Comparison of ENCODE assay signal across 12 cellular contexts in the genomic region with DNA sequence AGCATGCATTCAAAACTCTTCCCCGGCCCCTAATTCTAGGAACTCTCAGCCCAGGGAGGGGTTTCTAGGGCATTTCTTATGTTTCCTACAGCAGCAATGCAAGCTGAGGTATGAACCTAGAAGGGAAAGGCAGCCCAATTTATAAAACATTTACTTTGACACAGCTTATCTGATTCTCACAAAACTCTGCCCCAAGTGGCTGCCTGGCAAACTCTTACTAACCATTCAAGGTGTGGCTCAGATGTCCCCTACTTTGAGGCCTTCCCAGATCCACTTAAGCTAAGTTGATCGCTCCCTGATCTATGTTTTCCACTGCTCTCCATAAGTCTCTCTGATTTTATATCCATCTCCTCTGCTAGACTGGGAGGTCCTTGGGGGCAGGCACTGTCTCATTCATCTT. TPM values are rescaled to one million over a fixed set of nuclear protein-coding genes. Genes with fewer than 3 reads are reported as not detected.
A peak's percentile ranks its signal among the peaks of the same experiment; 100 is the strongest.
DNase-seq lines count a peak whose midpoint lies in the region; ATAC-seq, FAIRE-seq and TF ChIP-seq lines count a peak whose summit lies in the region.
"Had no signal": no experiment of that assay in that cellular context is flagged by ENCODE, and none has a peak within 500 bp of the region (broad histone marks: within the 10 kb centered on the region; RNA-seq: fewer than 3 reads in every experiment).

No MANE protein-coding gene starts in this region.

- H3K27me3 Mint-ChIP-seq in CD14-positive monocyte (ENCODE audit: low read depth in 3 of 3) (no peaks in the 10 kb centered on the region), WTC11 (ENCODE audit: low read depth) (no peaks in the 10 kb centered on the region)
- no peaks in the 10 kb centered on the region for H3K27me3 Mint-ChIP-seq in stimulated activated naive B cell treated with anti-CD40 and anti-IgM and Interleukin-4, amounts not matched to agents 10 μg/mL and 1 μg/mL and 100 μg/mL, for 72 hours

- H3K4me1 Mint-ChIP-seq in CD14-positive monocyte: peaks cover 56% of the 10 kb centered on the region
- peaks cover 14% of the 10 kb centered on the region for H3K4me1 Mint-ChIP-seq in WTC11
- H3K4me1 Mint-ChIP-seq in stimulated activated naive B cell treated with anti-CD40 and anti-IgM and Interleukin-4, amounts not matched to agents 10 μg/mL and 1 μg/mL and 100 μg/mL, for 72 hours: peaks cover 38 to 58% of the 10 kb centered on the region in 2 donors

- H3K4me3 Mint-ChIP-seq in CD14-positive monocyte (no peak overlapping the region), WTC11 (no peak overlapping the region)
- no peak overlapping the region for H3K4me3 Mint-ChIP-seq in stimulated activated naive B cell treated with anti-CD40 and anti-IgM and Interleukin-4, amounts not matched to agents 10 μg/mL and 1 μg/mL and 100 μg/mL, for 72 hours

- POLR2A ChIA-PET in WTC11 (lab: Charles Lee): interaction anchor here (0.7 kb wide), 1 partner anchor 37 kb away, joined by 3 read pairs; a partner anchor contains a TSS

- FAIRE-seq in frontal cortex (lab: Jason Lieb, UNC): no peak

- peak; percentile 22 for TF ChIP-seq CTCF in CD14-positive monocyte (IDR thresholded peaks at IDR 0.05)
- TF ChIP-seq CTCF in GM20000 (IDR thresholded peaks at IDR 0.05; ENCODE audit: extremely low read depth, missing control alignments): peak; percentile 20
- TF ChIP-seq CTCF in WTC11 (IDR thresholded peaks at IDR 0.05): no peak

- ATAC-seq in WTC11: peak; percentile 38
- ATAC-seq in stimulated activated naive B cell treated with anti-CD40 and anti-IgM and Interleukin-4, amounts not matched to agents 10 μg/mL and 1 μg/mL and 100 μg/mL, for 72 hours (replicated peaks): no peak
- ATAC-seq in HG02938 (IDR thresholded peaks at IDR 0.05; ENCODE audit: unreplicated experiment): no peak
- no peak for ATAC-seq in HG02885 (IDR thresholded peaks at IDR 0.05; ENCODE audit: poor library complexity, unreplicated experiment)

- H3K9me3 Mint-ChIP-seq in CD14-positive monocyte (peaks cover 0 to 1% (median 0%) of the 10 kb centered on the region in 7 donors), WTC11 (no peaks in the 10 kb centered on the region)
- no peaks in the 10 kb centered on the region for H3K9me3 Mint-ChIP-seq in stimulated activated naive B cell treated with anti-CD40 and anti-IgM and Interleukin-4, amounts not matched to agents 10 μg/mL and 1 μg/mL and 100 μg/mL, for 72 hours

- peak overlapping the region in 2 of 7 donors; percentile 33 to 60 for H3K27ac Mint-ChIP-seq in CD14-positive monocyte
- H3K27ac Mint-ChIP-seq in WTC11: peak overlapping the region; percentile 54; the same call in 1 of the 2 replicates
- no peak overlapping the region for H3K27ac Mint-ChIP-seq in stimulated activated naive B cell treated with anti-CD40 and anti-IgM and Interleukin-4, amounts not matched to agents 10 μg/mL and 1 μg/mL and 100 μg/mL, for 72 hours

- CTCF ChIA-PET in WTC11 (lab: Charles Lee): interaction anchor here (0.6 to 3.3 kb wide), 15 partner anchors 9 to 612 kb away, joined by 3 to 22 read pairs (median 5); a partner anchor contains a TSS

- intact Hi-C loops in CD14-positive monocyte (cut with micrococcal nuclease): loop anchor here in 1 of 2 donors (10.0 kb wide), 1 partner anchor 54 kb away; no protein-coding TSS in a partner anchor

- DNase-seq in CD14-positive monocyte (ENCODE audit: low spot score): no peak
- DNase-seq in GM20000 (ENCODE audit: low spot score): no peak
- DNase-seq in WTC11 (ENCODE audit: low spot score): no peak
- DNase-seq in iPS-NIHi11 (ENCODE audit: low spot score): peak; percentile 45
- no peak for DNase-seq in stimulated activated naive B cell treated with anti-CD40 and anti-IgM and Interleukin-4, amounts not matched to agents 10 μg/mL and 1 μg/mL and 100 μg/mL, for 72 hours
- DNase-seq in frontal cortex (ENCODE audit: low spot score in 2 of 2): no peak
- DNase-seq: activated naive CD4-positive, alpha-beta T cell; DMS79 treated with DMSO at 0.1 percent for 48 hours; hippocampal formation; spleen had no signal

- peaks cover 17 to 26% of the 10 kb centered on the region in 2 donors for H3K36me3 Mint-ChIP-seq in CD14-positive monocyte
- H3K36me3 Mint-ChIP-seq in WTC11: no peaks in the 10 kb centered on the region
- peaks cover 21 to 44% of the 10 kb centered on the region in 2 donors for H3K36me3 Mint-ChIP-seq in stimulated activated naive B cell treated with anti-CD40 and anti-IgM and Interleukin-4, amounts not matched to agents 10 μg/mL and 1 μg/mL and 100 μg/mL, for 72 hours

TF ChIP-seq in WTC11, 78 proteins besides CTCF, POLR2A, EP300 and RAD21:
- TF ChIP-seq, protein P1, sequence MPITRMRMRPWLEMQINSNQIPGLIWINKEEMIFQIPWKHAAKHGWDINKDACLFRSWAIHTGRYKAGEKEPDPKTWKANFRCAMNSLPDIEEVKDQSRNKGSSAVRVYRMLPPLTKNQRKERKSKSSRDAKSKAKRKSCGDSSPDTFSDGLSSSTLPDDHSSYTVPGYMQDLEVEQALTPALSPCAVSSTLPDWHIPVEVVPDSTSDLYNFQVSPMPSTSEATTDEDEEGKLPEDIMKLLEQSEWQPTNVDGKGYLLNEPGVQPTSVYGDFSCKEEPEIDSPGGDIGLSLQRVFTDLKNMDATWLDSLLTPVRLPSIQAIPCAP (CRISPR knock-in tag; IDR thresholded peaks at IDR 0.05): no peak
- no peak for TF ChIP-seq ETV6 (CRISPR knock-in tag; IDR thresholded peaks at IDR 0.05)
- no peak for TF ChIP-seq ESRRA (CRISPR knock-in tag; IDR thresholded peaks at IDR 0.05; ENCODE audit: borderline replicate concordance)
- no peak for TF ChIP-seq TEAD1 (CRISPR knock-in tag; IDR thresholded peaks at IDR 0.05)
- no peak for TF ChIP-seq CREB1 (CRISPR knock-in tag; IDR thresholded peaks at IDR 0.05)
- TF ChIP-seq, protein P2, sequence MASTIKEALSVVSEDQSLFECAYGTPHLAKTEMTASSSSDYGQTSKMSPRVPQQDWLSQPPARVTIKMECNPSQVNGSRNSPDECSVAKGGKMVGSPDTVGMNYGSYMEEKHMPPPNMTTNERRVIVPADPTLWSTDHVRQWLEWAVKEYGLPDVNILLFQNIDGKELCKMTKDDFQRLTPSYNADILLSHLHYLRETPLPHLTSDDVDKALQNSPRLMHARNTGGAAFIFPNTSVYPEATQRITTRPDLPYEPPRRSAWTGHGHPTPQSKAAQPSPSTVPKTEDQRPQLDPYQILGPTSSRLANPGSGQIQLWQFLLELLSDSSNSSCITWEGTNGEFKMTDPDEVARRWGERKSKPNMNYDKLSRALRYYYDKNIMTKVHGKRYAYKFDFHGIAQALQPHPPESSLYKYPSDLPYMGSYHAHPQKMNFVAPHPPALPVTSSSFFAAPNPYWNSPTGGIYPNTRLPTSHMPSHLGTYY (CRISPR knock-in tag; IDR thresholded peaks at IDR 0.05): no peak
- no peak for TF ChIP-seq FOXJ3 (CRISPR knock-in tag; IDR thresholded peaks at IDR 0.05; ENCODE audit: borderline replicate concordance)
- no peak for TF ChIP-seq ZNF232 (CRISPR knock-in tag; IDR thresholded peaks at IDR 0.05)
- TF ChIP-seq PRRX2 (CRISPR knock-in tag; IDR thresholded peaks at IDR 0.05): no peak
- TF ChIP-seq RORB (CRISPR knock-in tag; IDR thresholded peaks at IDR 0.05): no peak
- no peak for TF ChIP-seq CREM (CRISPR knock-in tag; IDR thresholded peaks at IDR 0.05)
- TF ChIP-seq, protein P3, sequence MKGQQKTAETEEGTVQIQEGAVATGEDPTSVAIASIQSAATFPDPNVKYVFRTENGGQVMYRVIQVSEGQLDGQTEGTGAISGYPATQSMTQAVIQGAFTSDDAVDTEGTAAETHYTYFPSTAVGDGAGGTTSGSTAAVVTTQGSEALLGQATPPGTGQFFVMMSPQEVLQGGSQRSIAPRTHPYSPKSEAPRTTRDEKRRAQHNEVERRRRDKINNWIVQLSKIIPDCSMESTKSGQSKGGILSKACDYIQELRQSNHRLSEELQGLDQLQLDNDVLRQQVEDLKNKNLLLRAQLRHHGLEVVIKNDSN (CRISPR knock-in tag; IDR thresholded peaks at IDR 0.05): no peak
- TF ChIP-seq, protein P4, sequence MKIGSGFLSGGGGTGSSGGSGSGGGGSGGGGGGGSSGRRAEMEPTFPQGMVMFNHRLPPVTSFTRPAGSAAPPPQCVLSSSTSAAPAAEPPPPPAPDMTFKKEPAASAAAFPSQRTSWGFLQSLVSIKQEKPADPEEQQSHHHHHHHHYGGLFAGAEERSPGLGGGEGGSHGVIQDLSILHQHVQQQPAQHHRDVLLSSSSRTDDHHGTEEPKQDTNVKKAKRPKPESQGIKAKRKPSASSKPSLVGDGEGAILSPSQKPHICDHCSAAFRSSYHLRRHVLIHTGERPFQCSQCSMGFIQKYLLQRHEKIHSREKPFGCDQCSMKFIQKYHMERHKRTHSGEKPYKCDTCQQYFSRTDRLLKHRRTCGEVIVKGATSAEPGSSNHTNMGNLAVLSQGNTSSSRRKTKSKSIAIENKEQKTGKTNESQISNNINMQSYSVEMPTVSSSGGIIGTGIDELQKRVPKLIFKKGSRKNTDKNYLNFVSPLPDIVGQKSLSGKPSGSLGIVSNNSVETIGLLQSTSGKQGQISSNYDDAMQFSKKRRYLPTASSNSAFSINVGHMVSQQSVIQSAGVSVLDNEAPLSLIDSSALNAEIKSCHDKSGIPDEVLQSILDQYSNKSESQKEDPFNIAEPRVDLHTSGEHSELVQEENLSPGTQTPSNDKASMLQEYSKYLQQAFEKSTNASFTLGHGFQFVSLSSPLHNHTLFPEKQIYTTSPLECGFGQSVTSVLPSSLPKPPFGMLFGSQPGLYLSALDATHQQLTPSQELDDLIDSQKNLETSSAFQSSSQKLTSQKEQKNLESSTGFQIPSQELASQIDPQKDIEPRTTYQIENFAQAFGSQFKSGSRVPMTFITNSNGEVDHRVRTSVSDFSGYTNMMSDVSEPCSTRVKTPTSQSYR (CRISPR knock-in tag; IDR thresholded peaks at IDR 0.05): no peak
- TF ChIP-seq TEAD4 (CRISPR knock-in tag; IDR thresholded peaks at IDR 0.05): no peak

RNA-seq across cellular contexts. Expression of a gene that starts 35.4 kb away (rescaled TPM):
- polyA plus RNA-seq in CD14-positive monocyte: 100 to 1,000 TPM; 162 to 180 TPM
- total RNA-seq in WTC11 (2021): 124 to 132 TPM (median 130 TPM) in 3 replicates
- 23.2 TPM for total RNA-seq in frontal cortex

RNA-seq across cellular contexts. Expression of a gene that starts 36.7 kb away (rescaled TPM):
- 1 to 10 TPM; 4.1 to 5.8 TPM for polyA plus RNA-seq in CD14-positive monocyte
- total RNA-seq in WTC11 (2021) (14.8 to 21.9 TPM (median 15.4 TPM) in 3 replicates), frontal cortex (37.1 TPM)
